ENCODE assay signal across 8 cellular contexts in the genomic region with DNA sequence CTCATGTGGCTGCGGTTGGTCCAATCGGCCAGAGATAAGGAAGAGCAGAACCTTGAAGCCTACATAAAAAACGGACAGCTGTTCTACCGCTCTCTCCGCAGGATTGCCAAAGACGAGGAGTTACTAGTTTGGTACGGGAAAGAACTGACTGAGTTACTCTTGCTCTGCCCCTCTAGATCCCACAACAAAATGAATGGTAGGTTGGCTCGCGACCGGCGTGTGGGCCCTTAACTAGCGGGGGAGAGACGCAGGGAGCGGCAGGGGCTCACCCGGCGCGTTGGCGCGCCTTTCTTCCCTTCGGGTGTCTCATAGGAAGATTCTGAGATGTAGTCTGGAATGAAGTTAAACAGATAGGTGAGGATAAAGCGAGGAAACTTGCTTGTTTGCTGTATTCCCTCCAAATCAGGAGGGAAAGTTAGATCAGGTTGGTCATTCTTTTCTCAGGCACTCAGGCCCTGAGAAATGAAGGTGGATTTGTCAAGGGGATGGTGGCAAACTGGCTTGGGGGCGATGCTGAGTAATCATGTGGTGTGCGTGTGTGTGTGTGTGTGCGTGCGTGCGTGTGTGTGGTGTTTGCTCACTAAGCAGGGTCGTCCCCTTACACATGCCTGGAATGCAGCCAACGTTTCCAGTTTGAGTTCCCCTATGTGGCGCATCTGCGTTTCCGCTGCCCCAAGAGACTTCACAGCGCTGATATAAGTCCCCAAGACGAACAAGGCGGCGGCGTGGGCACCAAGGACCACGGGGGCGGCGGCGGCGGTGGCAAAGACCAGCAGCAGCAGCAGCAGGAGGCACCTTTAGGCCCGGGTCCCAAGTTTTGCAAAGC. TPM values are rescaled to one million over a fixed set of nuclear protein-coding genes. Genes with fewer than 3 reads are reported as not detected.
DNase-seq lines count a peak whose midpoint lies in the region; ATAC-seq, FAIRE-seq and TF ChIP-seq lines count a peak whose summit lies in the region.

No MANE protein-coding gene starts in this region.

- TF ChIP-seq CTCF in GM12878 (IDR thresholded peaks at IDR 0.05 in 2 of 3, conservative IDR thresholded peaks at IDR 0.05 in 1 of 3; ENCODE audit: control insufficient read depth in 2 of 3, extremely low read depth in 1 of 3, insufficient read depth in 1 of 3, low read depth in 3 of 3, low read length in 3 of 3) (no peak), kidney (IDR thresholded peaks at IDR 0.05; ENCODE audit: borderline replicate concordance, extremely low read depth, insufficient read depth) (no peak)

- H4K20me1 ChIP-seq in GM12878 (ENCODE audit: control insufficient read depth, insufficient read depth) = no peaks in the 10 kb centered on the region

- no peaks in the 10 kb centered on the region; the same call in 2 of the 3 replicates for H3K9me3 ChIP-seq in GM12878 (replicated peaks; ENCODE audit: control insufficient read depth, insufficient read depth, low read length)
- no peaks in the 10 kb centered on the region for H3K9me3 ChIP-seq in kidney (ENCODE audit: control insufficient read depth in 1 of 2, low read length in 2 of 2)

- H3K4me2 ChIP-seq in GM12878 (ENCODE audit: control insufficient read depth, insufficient read depth) = peak overlapping the region; percentile 92

- no TSS peak for BruUV-seq in GM12878 (replicated peaks; lab: Mats Ljungman, UMichigan)

- in situ Hi-C loops in GM12878 (cut with MboI) = no loop called here

- peak overlapping the region; percentile 71; the same call in 1 of the 2 replicates for H3K4me3 ChIP-seq in GM12878
- H3K4me3 ChIP-seq in kidney (ENCODE audit: low read length in 2 of 2) = peak overlapping the region in 1 of 2 donors; percentile 51

- no peaks in the 10 kb centered on the region for H3K36me3 ChIP-seq in GM12878 (ENCODE audit: control insufficient read depth in 2 of 2, insufficient read depth in 2 of 2, low read length in 1 of 2)
- no peaks in the 10 kb centered on the region for H3K36me3 ChIP-seq in kidney (ENCODE audit: control insufficient read depth in 1 of 2, insufficient read depth in 2 of 2, low read length in 2 of 2)

- FAIRE-seq in GM12878 (lab: Jason Lieb, UNC) (no peak), kidney (lab: Jason Lieb, UNC) (no peak)

- CTCF ChIA-PET in GM12878 (lab: Yijun Ruan, JAX) = interaction anchor here (0.6 to 2.3 kb wide), 21 partner anchors 10 to 443 kb away, joined by 3 to 16 read pairs (median 4); no protein-coding TSS in a partner anchor

- POLR2A ChIA-PET in GM12878 (lab: Charles Lee) = no interaction called here

- no peaks in the 10 kb centered on the region for H3K79me2 ChIP-seq in GM12878 (ENCODE audit: control insufficient read depth, insufficient read depth, low read length)

- WGBS in GM12878 (ENCODE audit: insufficient coverage, insufficient replicate concordance, low lambda C conversion rate, missing lambda C conversion rate) = 54% methylated on average over 36 of the region's 42 CpGs

- peak overlapping the region; percentile 76; the same call in 1 of the 2 replicates for H2AFZ ChIP-seq in GM12878 (ENCODE audit: control insufficient read depth, low read depth, low read length)

- H3K9ac ChIP-seq in GM12878 (ENCODE audit: control insufficient read depth, insufficient read depth, low read length) = peak overlapping the region; percentile 5; the same call in 1 of the 2 replicates
- no peak overlapping the region for H3K9ac ChIP-seq in kidney (ENCODE audit: low read length in 2 of 2)

- DNase-seq in T-helper 1 cell = peak; percentile 30 to 72 (median 49)
- DNase-seq in GM12878 (ENCODE audit: low read depth, low spot score) = no peak
- peak; percentile 59 for DNase-seq in kidney
- peak in 2 of 3 experiments; percentile 57 to 74 for DNase-seq in stimulated activated CD4-positive, alpha-beta T cell treated with anti-CD3 and anti-CD28 coated beads, TNF-alpha, amount 100 ng/mL, for 4 hours (ENCODE audit: low read depth in 3 of 3)
- no peak for DNase-seq in retina
- DNase-seq in NCI-H2171 treated with DMSO at 0.1 percent for 48 hours (lab: John Stamatoyannopoulos, UW) = no peak

- RAD21 ChIA-PET in GM12878 (lab: Charles Lee; ENCODE audit: unreplicated experiment) = interaction anchor here (0.6 to 2.2 kb wide), 8 partner anchors 14 to 135 kb away, joined by 3 to 8 read pairs (median 5); a partner anchor contains a TSS

- no peak overlapping the region for H3K27ac ChIP-seq in GM12878 (ENCODE audit: control insufficient read depth, insufficient read depth)
- no peak overlapping the region for H3K27ac ChIP-seq in kidney (ENCODE audit: low read depth in 2 of 2, low read length in 2 of 2)

- peak; percentile 2 for ATAC-seq in GM18517 (IDR thresholded peaks at IDR 0.05; ENCODE audit: unreplicated experiment)
- ATAC-seq in HG02981 (IDR thresholded peaks at IDR 0.05; ENCODE audit: unreplicated experiment) = peak; percentile 4
- ATAC-seq in GM12878 = peak; percentile 51

- H3K27me3 ChIP-seq in GM12878 (replicated peaks in 1 of 2; ENCODE audit: control insufficient read depth in 2 of 2, insufficient read depth in 2 of 2, low read length in 1 of 2) = peaks cover 0 to 16% of the 10 kb centered on the region in 2 experiments

- no peak for TF ChIP-seq POLR2A in GM12878 (IDR thresholded peaks at IDR 0.05; ENCODE audit: low read depth, low read length)

- intact Hi-C loops in GM12878 (cut with micrococcal nuclease; ENCODE audit: unreplicated experiment) (loop anchor here (5.0 kb wide), 2 partner anchors 74 to 851 kb away; no protein-coding TSS in a partner anchor), kidney (cut with DNase I) (no loop called here)

- 0 out of 2 replicates have a peak, but pooled peaks cover 3% of the 10 kb centered on the region for H3K4me1 ChIP-seq in GM12878 (ENCODE audit: control insufficient read depth, insufficient read depth, low read length)
- H3K4me1 ChIP-seq in kidney (ENCODE audit: control insufficient read depth in 1 of 2, insufficient read depth in 1 of 2, low read depth in 1 of 2, low read length in 2 of 2) = peaks cover 0 to 5% of the 10 kb centered on the region in 2 donors

- SMC1A ChIA-PET in GM12878 (lab: Charles Lee; ENCODE audit: uncharacterized antibody, unreplicated experiment) = interaction anchor here (0.9 to 1.6 kb wide), 6 partner anchors 10 to 29 kb away, joined by 3 to 4 read pairs (median 3); no protein-coding TSS in a partner anchor

- TF ChIP-seq RAD21 in GM12878 (IDR thresholded peaks at IDR 0.05; ENCODE audit: insufficient read depth, low read depth, low read length) = no peak

- no peak for TF ChIP-seq EP300 in GM12878 (IDR thresholded peaks at IDR 0.05; ENCODE audit: borderline replicate concordance in 1 of 2, control insufficient read depth in 1 of 2, low read depth in 2 of 2, low read length in 2 of 2)

TF ChIP-seq in GM12878, 131 proteins besides CTCF, POLR2A, EP300 and RAD21 (continues in another document):
- no peak for TF ChIP-seq CBFB (IDR thresholded peaks at IDR 0.05; ENCODE audit: low read depth)
- 0 out of 2 replicates have a peak, but pooled peaks have one; percentile 1 for TF ChIP-seq YY1 (IDR thresholded peaks at IDR 0.05; ENCODE audit: low read depth, low read length)
- TF ChIP-seq SREBF1 (IDR thresholded peaks at IDR 0.05; ENCODE audit: low read length) = no peak
- no peak for TF ChIP-seq HDAC6 (IDR thresholded peaks at IDR 0.05; ENCODE audit: unreplicated experiment)
- TF ChIP-seq, protein P1, sequence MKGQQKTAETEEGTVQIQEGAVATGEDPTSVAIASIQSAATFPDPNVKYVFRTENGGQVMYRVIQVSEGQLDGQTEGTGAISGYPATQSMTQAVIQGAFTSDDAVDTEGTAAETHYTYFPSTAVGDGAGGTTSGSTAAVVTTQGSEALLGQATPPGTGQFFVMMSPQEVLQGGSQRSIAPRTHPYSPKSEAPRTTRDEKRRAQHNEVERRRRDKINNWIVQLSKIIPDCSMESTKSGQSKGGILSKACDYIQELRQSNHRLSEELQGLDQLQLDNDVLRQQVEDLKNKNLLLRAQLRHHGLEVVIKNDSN (IDR thresholded peaks at IDR 0.05; ENCODE audit: borderline replicate concordance, extremely low read length, insufficient read depth, low read depth, low read length) = no peak
- TF ChIP-seq RB1 (IDR thresholded peaks at IDR 0.05; ENCODE audit: borderline replicate concordance) = no peak
- TF ChIP-seq SUPT20H (IDR thresholded peaks at IDR 0.05; ENCODE audit: borderline replicate concordance, control insufficient read depth, low read depth, low read length) = no peak
- no peak for TF ChIP-seq NR2F1 (conservative IDR thresholded peaks at IDR 0.05)
- TF ChIP-seq SMAD1 (IDR thresholded peaks at IDR 0.05; ENCODE audit: low read depth, partially characterized antibody) = no peak
- no peak for TF ChIP-seq GABPA (IDR thresholded peaks at IDR 0.05; ENCODE audit: low read depth)
- no peak for TF ChIP-seq ZBED1 (IDR thresholded peaks at IDR 0.05; ENCODE audit: borderline replicate concordance)
- no peak for TF ChIP-seq STAT1 (conservative IDR thresholded peaks at IDR 0.05)
- TF ChIP-seq NBN (IDR thresholded peaks at IDR 0.05) = no peak
- TF ChIP-seq EZH2 (IDR thresholded peaks at IDR 0.05; ENCODE audit: borderline replicate concordance, control insufficient read depth, low read depth, low read length) = no peak
- peak; percentile 8 to 47; a peak in 2 of 4 replicates for TF ChIP-seq BHLHE40 (IDR thresholded peaks at IDR 0.05; ENCODE audit: borderline replicate concordance in 1 of 2, low read depth in 2 of 2, low read length in 1 of 2)
- TF ChIP-seq MYB (IDR thresholded peaks at IDR 0.05; ENCODE audit: borderline replicate concordance, low read depth, low read length) = no peak

RNA-seq across cellular contexts. Expression of a gene that starts 4.2 kb away (rescaled TPM):
- 0.19 and 0.71 TPM in 2 replicates for total RNA-seq in GM12878 (2013; cell fraction: nucleolus; rRNA removed)
- 0.38 and 0.68 TPM in 2 replicates for total RNA-seq in GM12878 (2014; rRNA removed)
- 0.32 and 0.67 TPM in 2 replicates for total RNA-seq in GM12878 (2014; rRNA removed; fragmentation: Illumina TruSeq; extraction: Trizol)
- 1.5 and 1.6 TPM in 2 replicates for total RNA-seq in GM12878 (2021)
- polyA plus RNA-seq in GM12878 (2011; ENCODE audit: low read depth) = not detected
- polyA plus RNA-seq in GM12878 (2011; rRNA removed) = 0.11 and 0.13 TPM in 2 replicates
- 0.07 and 0.21 TPM in 2 replicates for polyA plus RNA-seq in GM12878 (2011; cell fraction: cytosol; rRNA removed)
- polyA plus RNA-seq in GM12878 (2011; cell fraction: nucleus; rRNA removed) = 0.35 and 0.39 TPM in 2 replicates
- polyA plus RNA-seq in GM12878 (2012) = 0.15 TPM in 1 of 2 replicates, not detected in the other
- 0.50 and 2.1 TPM in 2 replicates for polyA plus RNA-seq in GM12878 (2014; fragmentation: Illumina TruSeq; extraction: Trizol)
- under 1 TPM; 0.18 to 0.29 TPM for polyA plus RNA-seq in GM12878 (2014; fragmentation: Nextera tagmentation; extraction: Ambion mirVana)
- 1.0 and 1.6 TPM in 2 replicates for polyA plus RNA-seq in GM12878 (2014; rRNA removed)
- polyA plus RNA-seq in GM12878 (2016; fragmentation: Nextera tagmentation; extraction: Ambion mirVana) = under 1 TPM; 0.09 to 0.29 TPM
- polyA minus RNA-seq in GM12878 (2011; rRNA and poly(A)+ RNA removed) = not detected in 2 replicates
- polyA minus RNA-seq in GM12878 (2011; cell fraction: cytosol; rRNA and poly(A)+ RNA removed) = not detected in 2 replicates
- 0.12 TPM in 1 of 2 replicates, not detected in the other for polyA minus RNA-seq in GM12878 (2011; cell fraction: nucleus; rRNA and poly(A)+ RNA removed)
- 4.2 TPM for total RNA-seq in kidney
- 0.75 TPM for polyA plus RNA-seq in kidney (ENCODE audit: insufficient read depth, low read depth, low replicate concordance)

Comparison
In these comparisons a context has a peak if more than half of its experiments do, and no peak if none do; other contexts are left out.
1. DNase-seq: peak in T-helper 1 cell (5 of 5), kidney (single experiment) and stimulated activated CD4-positive, alpha-beta T cell treated with anti-CD3 and anti-CD28 coated beads, TNF-alpha, amount 100 ng/mL, for 4 hours (2 of 3); none in GM12878 (single experiment), retina (single experiment) and NCI-H2171 treated with DMSO at 0.1 percent for 48 hours (single experiment).
2. Peak in every context shown above with its lines, with median percentiles within 50 percentile points of each other: ATAC-seq.